ENCODE assay signal across 1 cellular context in genomic region chr13:73967397-73968165, GRCh38.
TF ChIP-seq lines count a peak whose summit lies in the region.

No MANE protein-coding gene starts in this region.

TF ChIP-seq in GM12878, 131 proteins besides CTCF, POLR2A, EP300 and RAD21 (continued from another document):
- TF ChIP-seq ZBED1 (IDR thresholded peaks at IDR 0.05; ENCODE audit: borderline replicate concordance) (no peak), NFIC (IDR thresholded peaks at IDR 0.05; ENCODE audit: low read depth, low read length) (peak; percentile 65; the same call in 1 of the 2 replicates), PAX5 (IDR thresholded peaks at IDR 0.05; ENCODE audit: borderline replicate concordance, low read depth, low read length) (peak; percentile 96), RUNX3 (IDR thresholded peaks at IDR 0.05; ENCODE audit: low read length) (peak; percentile 25), PAX8 (IDR thresholded peaks at IDR 0.05) (peak; percentile 95; the same call in 1 of the 2 replicates), BMI1 (IDR thresholded peaks at IDR 0.05; ENCODE audit: borderline replicate concordance) (no peak), MEF2A (IDR thresholded peaks at IDR 0.05; ENCODE audit: insufficient read depth, low read depth, low read length) (peak; percentile 87), ATF7 (IDR thresholded peaks at IDR 0.05; ENCODE audit: low read depth) (peak; percentile 44; the same call in 1 of the 2 replicates), JUNB (IDR thresholded peaks at IDR 0.05) (peak; percentile 71), KLF5 (IDR thresholded peaks at IDR 0.05; ENCODE audit: partially characterized antibody) (no peak), ATF2 (IDR thresholded peaks at IDR 0.05; ENCODE audit: low read length) (peak; percentile 77; the same call in 1 of the 2 replicates), TCF7 (IDR thresholded peaks at IDR 0.05; ENCODE audit: borderline replicate concordance) (no peak), ZNF217 (IDR thresholded peaks at IDR 0.05) (peak; percentile 96; the same call in 1 of the 2 replicates), ZSCAN29 (IDR thresholded peaks at IDR 0.05) (no peak), SKIL (IDR thresholded peaks at IDR 0.05; ENCODE audit: low read depth, poor library complexity, severe bottlenecking) (no peak), EED (IDR thresholded peaks at IDR 0.05; ENCODE audit: low read depth) (0 out of 2 replicates have a peak, but pooled peaks have one; percentile 14), PML (IDR thresholded peaks at IDR 0.05; ENCODE audit: low read length) (0 out of 2 replicates have a peak, but pooled peaks have one; percentile 37), TCF12 (IDR thresholded peaks at IDR 0.05; ENCODE audit: low read depth, low read length) (no peak), MEF2B (IDR thresholded peaks at IDR 0.05; ENCODE audit: partially characterized antibody, poor library complexity, severe bottlenecking) (peak; percentile 72), SIX5 (IDR thresholded peaks at IDR 0.05; ENCODE audit: low read depth, low read length, severe bottlenecking) (no peak), HDAC2 (IDR thresholded peaks at IDR 0.05) (no peak)
